Comparison of ENCODE assay signal across 1 cellular context in genomic region chr22:29799217-29799680, GRCh38.
A peak's percentile ranks its signal among the peaks of the same experiment; 100 is the strongest.
TF ChIP-seq lines count a peak whose summit lies in the region.

No MANE protein-coding gene starts in this region.

TF ChIP-seq in HepG2, 621 proteins besides CTCF, POLR2A, EP300 and RAD21 (continued from another document and continues in another):
- TF ChIP-seq POGK (CRISPR knock-in tag; conservative IDR thresholded peaks at IDR 0.05): peak; percentile 78
- TF ChIP-seq, protein P1, sequence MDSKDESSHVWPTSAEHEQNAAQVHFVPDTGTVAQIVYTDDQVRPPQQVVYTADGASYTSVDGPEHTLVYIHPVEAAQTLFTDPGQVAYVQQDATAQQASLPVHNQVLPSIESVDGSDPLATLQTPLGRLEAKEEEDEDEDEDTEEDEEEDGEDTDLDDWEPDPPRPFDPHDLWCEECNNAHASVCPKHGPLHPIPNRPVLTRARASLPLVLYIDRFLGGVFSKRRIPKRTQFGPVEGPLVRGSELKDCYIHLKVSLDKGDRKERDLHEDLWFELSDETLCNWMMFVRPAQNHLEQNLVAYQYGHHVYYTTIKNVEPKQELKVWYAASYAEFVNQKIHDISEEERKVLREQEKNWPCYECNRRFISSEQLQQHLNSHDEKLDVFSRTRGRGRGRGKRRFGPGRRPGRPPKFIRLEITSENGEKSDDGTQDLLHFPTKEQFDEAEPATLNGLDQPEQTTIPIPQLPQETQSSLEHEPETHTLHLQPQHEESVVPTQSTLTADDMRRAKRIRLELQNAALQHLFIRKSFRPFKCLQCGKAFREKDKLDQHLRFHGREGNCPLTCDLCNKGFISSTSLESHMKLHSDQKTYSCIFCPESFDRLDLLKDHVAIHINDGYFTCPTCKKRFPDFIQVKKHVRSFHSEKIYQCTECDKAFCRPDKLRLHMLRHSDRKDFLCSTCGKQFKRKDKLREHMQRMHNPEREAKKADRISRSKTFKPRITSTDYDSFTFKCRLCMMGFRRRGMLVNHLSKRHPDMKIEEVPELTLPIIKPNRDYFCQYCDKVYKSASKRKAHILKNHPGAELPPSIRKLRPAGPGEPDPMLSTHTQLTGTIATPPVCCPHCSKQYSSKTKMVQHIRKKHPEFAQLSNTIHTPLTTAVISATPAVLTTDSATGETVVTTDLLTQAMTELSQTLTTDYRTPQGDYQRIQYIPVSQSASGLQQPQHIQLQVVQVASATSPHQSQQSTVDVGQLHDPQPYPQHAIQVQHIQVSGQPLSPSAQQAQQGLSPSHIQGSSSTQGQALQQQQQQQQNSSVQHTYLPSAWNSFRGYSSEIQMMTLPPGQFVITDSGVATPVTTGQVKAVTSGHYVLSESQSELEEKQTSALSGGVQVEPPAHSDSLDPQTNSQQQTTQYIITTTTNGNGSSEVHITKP (CRISPR knock-in tag; IDR thresholded peaks at IDR 0.05; ENCODE audit: low read depth): no peak
- TF ChIP-seq TBX2 (CRISPR knock-in tag; IDR thresholded peaks at IDR 0.05; ENCODE audit: borderline replicate concordance): peak; percentile 24; the same call in 1 of the 2 replicates
- 0 out of 2 replicates have a peak, but pooled peaks have one; percentile 45 for TF ChIP-seq ZNF609 (CRISPR knock-in tag; IDR thresholded peaks at IDR 0.05; ENCODE audit: borderline replicate concordance)
- peak; percentile 60; the same call in 1 of the 2 replicates for TF ChIP-seq TFAP4 (IDR thresholded peaks at IDR 0.05; ENCODE audit: borderline replicate concordance, low read depth)
- no peak for TF ChIP-seq RERE (CRISPR knock-in tag; IDR thresholded peaks at IDR 0.05; ENCODE audit: low read depth)
- peak; percentile 55; the same call in 1 of the 2 replicates for TF ChIP-seq ZBTB25 (CRISPR knock-in tag; IDR thresholded peaks at IDR 0.05)
- no peak for TF ChIP-seq ZNF274 (CRISPR knock-in tag; IDR thresholded peaks at IDR 0.05)
- TF ChIP-seq BCLAF1 (IDR thresholded peaks at IDR 0.05): no peak
- peak; percentile 77 for TF ChIP-seq SALL1 (CRISPR knock-in tag; IDR thresholded peaks at IDR 0.05)
- TF ChIP-seq ZBTB8A (CRISPR knock-in tag; IDR thresholded peaks at IDR 0.05; ENCODE audit: borderline replicate concordance, low read depth): no peak
- no peak for TF ChIP-seq ZKSCAN5 (CRISPR knock-in tag; IDR thresholded peaks at IDR 0.05)
- peak; percentile 37; the same call in 1 of the 2 replicates for TF ChIP-seq SOX5 (CRISPR knock-in tag; IDR thresholded peaks at IDR 0.05; ENCODE audit: borderline replicate concordance)
- TF ChIP-seq ARNTL (CRISPR knock-in tag; IDR thresholded peaks at IDR 0.05): 0 out of 2 replicates have a peak, but pooled peaks have one; percentile 41
- TF ChIP-seq ZNF615 (CRISPR knock-in tag; IDR thresholded peaks at IDR 0.05; ENCODE audit: borderline replicate concordance): no peak
- TF ChIP-seq POLR2G (IDR thresholded peaks at IDR 0.05; ENCODE audit: low read depth, low read length): peak; percentile 58; the same call in 1 of the 2 replicates
- TF ChIP-seq, protein P2, sequence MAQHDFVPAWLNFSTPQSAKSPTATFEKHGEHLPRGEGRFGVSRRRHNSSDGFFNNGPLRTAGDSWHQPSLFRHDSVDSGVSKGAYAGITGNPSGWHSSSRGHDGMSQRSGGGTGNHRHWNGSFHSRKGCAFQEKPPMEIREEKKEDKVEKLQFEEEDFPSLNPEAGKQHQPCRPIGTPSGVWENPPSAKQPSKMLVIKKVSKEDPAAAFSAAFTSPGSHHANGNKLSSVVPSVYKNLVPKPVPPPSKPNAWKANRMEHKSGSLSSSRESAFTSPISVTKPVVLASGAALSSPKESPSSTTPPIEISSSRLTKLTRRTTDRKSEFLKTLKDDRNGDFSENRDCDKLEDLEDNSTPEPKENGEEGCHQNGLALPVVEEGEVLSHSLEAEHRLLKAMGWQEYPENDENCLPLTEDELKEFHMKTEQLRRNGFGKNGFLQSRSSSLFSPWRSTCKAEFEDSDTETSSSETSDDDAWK (CRISPR knock-in tag; IDR thresholded peaks at IDR 0.05): no peak
- no peak for TF ChIP-seq NCOA1 (CRISPR knock-in tag; IDR thresholded peaks at IDR 0.05)
- no peak for TF ChIP-seq HES4 (CRISPR knock-in tag; IDR thresholded peaks at IDR 0.05; ENCODE audit: borderline replicate concordance)
- TF ChIP-seq SPEN (CRISPR knock-in tag; IDR thresholded peaks at IDR 0.05; ENCODE audit: low read depth): peak; percentile 62
- TF ChIP-seq ELF4 (CRISPR knock-in tag; IDR thresholded peaks at IDR 0.05; ENCODE audit: borderline replicate concordance): no peak
- no peak for TF ChIP-seq ATF7-NPFF (CRISPR knock-in tag; IDR thresholded peaks at IDR 0.05; ENCODE audit: low read depth)
